In genomic region chr4:130336585-130337217, GRCh38 we compare ENCODE assay signal across 9 cellular contexts.
A peak's percentile ranks its signal among the peaks of the same experiment; 100 is the strongest.
DNase-seq lines count a peak whose midpoint lies in the region; ATAC-seq and TF ChIP-seq lines count a peak whose summit lies in the region.
"Had no signal": no experiment of that assay in that cellular context is flagged by ENCODE, and none has a peak within 500 bp of the region (broad histone marks: within the 10 kb centered on the region; RNA-seq: fewer than 3 reads in every experiment).

No MANE protein-coding gene starts in this region.

- no peak overlapping the region for H3K27ac ChIP-seq in body of pancreas
- H3K27ac ChIP-seq: SJSA1 had no signal

- no peak for TF ChIP-seq POLR2A in body of pancreas (IDR thresholded peaks at IDR 0.05)

- H3K36me3 ChIP-seq in body of pancreas (replicated peaks in 1 of 2; ENCODE audit: insufficient read depth in 1 of 2, low read depth in 2 of 2) = no peaks in the 10 kb centered on the region
- H3K36me3 ChIP-seq: SJSA1 had no signal

- peak; percentile 51 for TF ChIP-seq CTCF in GM10266 (IDR thresholded peaks at IDR 0.05; ENCODE audit: control insufficient read depth, insufficient read depth, low read depth, missing control alignments)
- peak in 6 of 7 experiments; percentile 26 to 69 (median 39) for TF ChIP-seq CTCF in body of pancreas (IDR thresholded peaks at IDR 0.05)

- H3K4me1 ChIP-seq in body of pancreas = no peaks in the 10 kb centered on the region
- H3K4me1 ChIP-seq: SJSA1 had no signal

- H3K27me3 ChIP-seq in body of pancreas = no peaks in the 10 kb centered on the region
- H3K27me3 ChIP-seq: SJSA1 had no signal

- DNase-seq in GM10266 (ENCODE audit: extremely low spot score) (no peak), HPDE6-E6E7 (ENCODE audit: extremely low spot score) (peak; percentile 7), body of pancreas (no peak), pons (ENCODE audit: low spot score) (peak; percentile 22), GM19240 (ENCODE audit: insufficient read length, low spot score) (no peak), cerebellum (ENCODE audit: low spot score) (no peak)
- no peak for DNase-seq in stimulated activated CD4-positive, alpha-beta T cell treated with anti-CD3 and anti-CD28 coated beads, Interleukin-4, amount 100 ng/mL, for 24 hours

- intact Hi-C loops in body of pancreas (cut with DNase I) = no loop called here

- H3K9me3 ChIP-seq in body of pancreas = no peaks in the 10 kb centered on the region
- H3K9me3 ChIP-seq: SJSA1 had no signal

- 54 to 58% methylated on average over 5 of the region's 5 CpGs for WGBS in body of pancreas, 2 donors

- ATAC-seq in GM21515 (IDR thresholded peaks at IDR 0.05; ENCODE audit: unreplicated experiment) = peak; percentile 91
- peak; percentile 40 for ATAC-seq in body of pancreas

- H3K4me3 ChIP-seq in body of pancreas = no peak overlapping the region
- H3K4me3 ChIP-seq: SJSA1 had no signal

Comparison
In these comparisons a context has a peak if more than half of its experiments do, and no peak if none do; other contexts are left out.
1. DNase-seq: peak in HPDE6-E6E7 (single experiment) and pons (single experiment); none in GM10266 (single experiment), body of pancreas (0 of 4), stimulated activated CD4-positive, alpha-beta T cell treated with anti-CD3 and anti-CD28 coated beads, Interleukin-4, amount 100 ng/mL, for 24 hours (single experiment), GM19240 (single experiment) and cerebellum (single experiment).